ENCODE assay signal across 8 cellular contexts in the genomic region with DNA sequence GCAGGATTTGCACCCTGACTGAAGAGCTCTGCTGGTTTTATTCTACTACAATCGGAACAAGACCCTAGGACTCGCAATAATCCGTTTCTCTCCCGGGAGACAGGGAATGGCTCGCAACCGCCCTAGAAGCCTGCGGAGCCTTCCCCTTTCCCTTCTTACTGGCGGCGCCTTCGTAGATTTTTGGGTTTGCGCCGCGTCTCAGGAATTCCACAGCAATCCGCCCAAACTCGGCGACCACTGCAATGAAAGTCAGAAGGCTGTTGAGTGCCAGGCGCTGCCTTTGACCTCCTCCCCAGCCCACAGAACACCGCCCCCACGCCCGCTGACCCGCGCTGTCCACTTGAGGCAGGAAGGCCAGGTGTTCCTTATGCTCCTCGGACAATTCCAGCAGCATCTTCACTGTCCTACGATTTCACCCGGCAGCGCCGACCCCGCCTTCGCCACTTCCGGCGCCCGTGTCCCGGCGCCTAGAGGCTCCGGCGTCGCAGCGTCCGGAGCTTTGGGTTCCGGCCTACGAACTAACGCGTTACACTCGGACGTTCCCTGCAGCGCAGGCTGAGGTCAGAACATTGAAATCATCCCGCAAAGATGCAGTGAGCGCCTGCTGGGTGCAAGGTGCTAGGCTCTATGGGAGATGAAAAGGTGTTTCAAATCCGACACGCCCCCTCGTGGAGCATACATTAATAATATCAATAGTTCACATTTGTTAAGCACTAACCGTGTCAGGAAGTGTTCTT. TPM values are rescaled to one million over a fixed set of nuclear protein-coding genes. Genes with fewer than 3 reads are reported as not detected.
DNase-seq lines count a peak whose midpoint lies in the region; ATAC-seq and TF ChIP-seq lines count a peak whose summit lies in the region.

Gene COMMD2, minus strand, starts transcription at position 439 of the 737 bp plus-strand sequence. Its CDS starts 45 bp downstream, at position 394.

- H3K36me3 Mint-ChIP-seq in activated B cell treated with CpG ODN at 0.5 μM for 24 hours (ENCODE audit: low read depth): peaks cover 40% of the 10 kb centered on the region

- TF ChIP-seq CTCF in activated B cell treated with CpG ODN at 0.5 μM for 24 hours (IDR thresholded peaks at IDR 0.05): no peak

- peaks cover 30% of the 10 kb centered on the region for H3K4me1 Mint-ChIP-seq in activated B cell treated with CpG ODN at 0.5 μM for 24 hours

- DNase-seq in AG08395 (ENCODE audit: low spot score) (peak; percentile 87), NCI-H2196 (lab: John Stamatoyannopoulos, UW; ENCODE audit: unreplicated experiment) (peak; percentile 98), activated B cell treated with CpG ODN at 0.5 μM for 24 hours (peak; percentile 68), caudate nucleus (lab: John Stamatoyannopoulos, UW) (peak in 58 of 61 donors; percentile 10 to 83 (median 64)), iris pigment epithelial cell (ENCODE audit: low read depth) (peak; percentile 88)
- DNase-seq in stimulated activated CD4-positive, alpha-beta T cell treated with anti-CD3 and anti-CD28 coated beads, Interleukin-12 subunit alpha, Interleukin-12 subunit beta, amount 100 ng/mL, for 4 hours: peak; percentile 68

- POLR2A ChIA-PET in activated B cell treated with CpG ODN at 0.5 μM for 24 hours (lab: Charles Lee): interaction anchor here (0.7 to 3.1 kb wide), 7 partner anchors 20 to 760 kb away, joined by 3 to 23 read pairs (median 5); partner anchors contain the start of genes GYG1, RNF13 and WWTR1

- ATAC-seq in GM18870 (IDR thresholded peaks at IDR 0.05; ENCODE audit: unreplicated experiment) (peak; percentile 98), HG03135 (IDR thresholded peaks at IDR 0.05; ENCODE audit: unreplicated experiment) (peak; percentile 99), activated B cell treated with CpG ODN at 0.5 μM for 24 hours (ENCODE audit: low read depth) (peak; percentile 99)

- peaks cover 7% of the 10 kb centered on the region for H3K27me3 Mint-ChIP-seq in activated B cell treated with CpG ODN at 0.5 μM for 24 hours

- CTCF ChIA-PET in activated B cell treated with CpG ODN at 0.5 μM for 24 hours (lab: Charles Lee): interaction anchor here (0.6 to 2.6 kb wide), 9 partner anchors 10 to 632 kb away, joined by 3 to 16 read pairs (median 5); partner anchors contain the start of gene RNF13

- no peaks in the 10 kb centered on the region for H3K9me3 Mint-ChIP-seq in activated B cell treated with CpG ODN at 0.5 μM for 24 hours

- H3K27ac Mint-ChIP-seq in activated B cell treated with CpG ODN at 0.5 μM for 24 hours: peak within 1 kb of the TSS; percentile 92

- H3K4me3 Mint-ChIP-seq in activated B cell treated with CpG ODN at 0.5 μM for 24 hours: peak within 1 kb of the TSS; percentile 98

- H3K27ac ChIP-seq in caudate nucleus (ENCODE audit: low read depth, low read length): peak within 1 kb of the TSS; percentile 11

- intact Hi-C loops in activated B cell treated with CpG ODN at 0.5 μM for 24 hours (cut with micrococcal nuclease): loop anchor here (1.0 to 5.0 kb wide), 6 partner anchors 31 to 795 kb away; partner anchors contain the start of genes EIF2A, GYG1, PFN2 and SERP1

RNA-seq across cellular contexts. Expression of gene COMMD2, which starts in this region (rescaled TPM):
- 41.5 and 45.6 TPM in 2 replicates for total RNA-seq in activated B cell treated with CpG ODN at 0.5 μM for 24 hours

Comparison
In these comparisons a context has a peak if more than half of its experiments do, and no peak if none do; other contexts are left out.
1. Peak in every context shown above with its lines: DNase-seq, ATAC-seq and H3K27ac ChIP-seq.